14 cellular contexts compared by ENCODE assay signal in the genomic region with DNA sequence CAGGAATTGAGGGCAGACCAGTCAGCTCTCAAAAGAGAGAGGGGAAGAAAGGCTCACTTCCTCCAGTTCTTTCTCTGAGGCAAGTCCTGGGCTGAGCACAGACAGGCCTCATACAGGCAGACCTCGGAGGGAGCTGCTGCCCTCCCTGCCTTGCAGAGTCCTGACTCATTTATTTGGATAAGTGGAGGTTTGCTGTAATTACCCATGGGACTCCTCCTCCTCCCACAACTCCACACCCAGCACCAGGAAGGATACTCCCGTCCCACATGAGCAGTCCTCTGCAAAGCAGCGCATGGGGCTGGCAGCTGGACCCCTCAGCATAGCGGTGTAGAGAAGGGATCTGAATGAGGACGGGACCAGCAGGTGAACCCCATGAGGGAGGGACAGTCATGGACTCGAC. TPM values are rescaled to one million over a fixed set of nuclear protein-coding genes. Genes with fewer than 3 reads are reported as not detected.
DNase-seq lines count a peak whose midpoint lies in the region; TF ChIP-seq lines count a peak whose summit lies in the region.
"Had no signal": no experiment of that assay in that cellular context is flagged by ENCODE, and none has a peak within 500 bp of the region (broad histone marks: within the 10 kb centered on the region; RNA-seq: fewer than 3 reads in every experiment).

No MANE protein-coding gene starts in this region.

- POLR2A ChIA-PET in Caco-2 (lab: Charles Lee), result no interaction called here

- CTCF ChIA-PET in mammary epithelial cell (lab: Charles Lee; ENCODE audit: low non-redundant PET) (interaction anchor here (0.6 kb wide), 1 partner anchor 16 kb away, joined by 7 read pairs; no protein-coding TSS in a partner anchor), Caco-2 (lab: Charles Lee) (no interaction called here)

- H3K79me2 ChIP-seq in ACC112 (ENCODE audit: control insufficient read depth, insufficient read depth, low read length, unreplicated experiment) (no peaks in the 10 kb centered on the region), mammary epithelial cell (ENCODE audit: insufficient read depth, low read length) (no peaks in the 10 kb centered on the region)

- DNase-seq in HS-5 (ENCODE audit: low read depth), result peak; percentile 53
- DNase-seq in mammary epithelial cell, result peak; percentile 60
- peak; percentile 30 for DNase-seq in left kidney (ENCODE audit: low read depth, low spot score)
- no peak for DNase-seq in middle frontal gyrus (ENCODE audit: extremely low spot score, low spot score)
- DNase-seq in COLO668 (lab: John Stamatoyannopoulos, UW; ENCODE audit: unreplicated experiment), result no peak
- DNase-seq in Caco-2, result no peak
- DNase-seq in 8988T, result no peak
- DNase-seq: CD4-positive, alpha-beta memory T cell; head of caudate nucleus; NCI-H2081 treated with DMSO at 0.1 percent for 48 hours; retina; stimulated activated naive CD4-positive, alpha-beta T cell treated with Interleukin-2 at 50 U/mL for 16 hours; T-helper 1 cell had no signal

- intact Hi-C loops in mammary epithelial cell (cut with micrococcal nuclease), result no loop called here
- intact Hi-C loops in Caco-2 (cut with micrococcal nuclease; ENCODE audit: unreplicated experiment), result no loop called here

- TF ChIP-seq CTCF in mammary epithelial cell (conservative IDR thresholded peaks at IDR 0.05 in 1 of 2, IDR thresholded peaks at IDR 0.05 in 1 of 2; ENCODE audit: extremely low read depth in 1 of 2, insufficient read depth in 1 of 2, low read depth in 1 of 2, low read length in 2 of 2) (no peak), Caco-2 (IDR thresholded peaks at IDR 0.05; ENCODE audit: insufficient read depth in 1 of 2, low read depth in 1 of 2, low read length in 1 of 2, severe bottlenecking in 1 of 2, unreplicated experiment in 1 of 2) (no peak)

- H3K4me3 ChIP-seq in ACC112 (ENCODE audit: low read depth, low read length) (peak overlapping the region; percentile 16; the same call in 1 of the 2 replicates), mammary epithelial cell (replicated peaks in 1 of 3; ENCODE audit: insufficient read depth in 1 of 3, low read depth in 2 of 3, low read length in 3 of 3) (no peak overlapping the region), Caco-2 (ENCODE audit: low read depth, low read length) (no peak overlapping the region)

- no peaks in the 10 kb centered on the region for H4K20me1 ChIP-seq in mammary epithelial cell (ENCODE audit: insufficient read depth, low read length)

- H3K27me3 ChIP-seq in ACC112 (ENCODE audit: insufficient read depth, low read length), result peaks cover 11% of the 10 kb centered on the region
- no peaks in the 10 kb centered on the region for H3K27me3 ChIP-seq in mammary epithelial cell (ENCODE audit: insufficient read depth, low read length)
- no peaks in the 10 kb centered on the region; the same call in 1 of the 2 replicates for H3K27me3 ChIP-seq in Caco-2 (replicated peaks; ENCODE audit: control insufficient read depth, insufficient read depth, low read length)

- no peak overlapping the region for H3K27ac Mint-ChIP-seq in Caco-2 (ENCODE audit: unreplicated experiment)
- H3K27ac Mint-ChIP-seq: CD4-positive, alpha-beta memory T cell had no signal

- H3K27ac ChIP-seq in ACC112 (ENCODE audit: low read depth, low read length) (peak overlapping the region; percentile 58; the same call in 1 of the 2 replicates), mammary epithelial cell (ENCODE audit: insufficient read depth, low read depth, low read length) (no peak overlapping the region)

- H3K4me1 Mint-ChIP-seq in Caco-2 (ENCODE audit: low read depth, unreplicated experiment), result no peaks in the 10 kb centered on the region

- H3K36me3 ChIP-seq in ACC112 (ENCODE audit: insufficient read depth, low read length) (no peaks in the 10 kb centered on the region), mammary epithelial cell (ENCODE audit: insufficient read depth, low read length) (no peaks in the 10 kb centered on the region), Caco-2 (ENCODE audit: control insufficient read depth, insufficient read depth, low read length) (no peaks in the 10 kb centered on the region)

- H3K4me1 ChIP-seq in ACC112 (ENCODE audit: control insufficient read depth, insufficient read depth, low read length, unreplicated experiment), result peaks cover 19% of the 10 kb centered on the region
- peaks cover 6% of the 10 kb centered on the region for H3K4me1 ChIP-seq in mammary epithelial cell (ENCODE audit: insufficient read depth, low read length)
- no peaks in the 10 kb centered on the region for H3K4me1 ChIP-seq in Caco-2

- H3K36me3 Mint-ChIP-seq in Caco-2 (ENCODE audit: insufficient read depth, unreplicated experiment), result no peaks in the 10 kb centered on the region
- H3K36me3 Mint-ChIP-seq: CD4-positive, alpha-beta memory T cell had no signal

- in situ Hi-C loops in mammary epithelial cell (cut with MboI; ENCODE audit: low sequenced_read_pairs in 2 of 2), result loop anchor here in 1 of 2 donors (25.0 kb wide), 1 partner anchor 292 kb away; no protein-coding TSS in a partner anchor

- H3K4me3 Mint-ChIP-seq in Caco-2 (ENCODE audit: unreplicated experiment), result no peak overlapping the region
- H3K4me3 Mint-ChIP-seq: CD4-positive, alpha-beta memory T cell had no signal

- no peaks in the 10 kb centered on the region for H3K9me3 ChIP-seq in mammary epithelial cell (replicated peaks; ENCODE audit: insufficient read depth, low read length)
- H3K9me3 ChIP-seq in Caco-2, result no peaks in the 10 kb centered on the region

- 67% methylated on average over 3 of the region's 6 CpGs for WGBS in mammary epithelial cell (ENCODE audit: low coverage, missing lambda C conversion rate)

- no peak overlapping the region for H3K4me2 ChIP-seq in mammary epithelial cell (ENCODE audit: insufficient read depth, low read depth, low read length)

- no peaks in the 10 kb centered on the region for H3K9me3 Mint-ChIP-seq in Caco-2 (ENCODE audit: unreplicated experiment)

- no TSS peak for BruUV-seq in mammary epithelial cell (replicated peaks; lab: Mats Ljungman, UMichigan)
- no TSS peak for BruUV-seq in Caco-2 (replicated peaks; lab: Mats Ljungman, UMichigan)

- no peak overlapping the region for H3K9ac ChIP-seq in mammary epithelial cell (ENCODE audit: insufficient read depth, low read length)

- peak overlapping the region; percentile 74 for H2AFZ ChIP-seq in ACC112 (ENCODE audit: low read length, unreplicated experiment)
- H2AFZ ChIP-seq in mammary epithelial cell (ENCODE audit: low read depth, low read length), result peak overlapping the region; percentile 68

- dilution Hi-C loops in mammary epithelial cell (cut with HindIII; ENCODE audit: low sequenced_read_pairs), result no loop called here

- peaks cover 2% of the 10 kb centered on the region for H3K27me3 Mint-ChIP-seq in Caco-2 (ENCODE audit: insufficient read depth, unreplicated experiment)
- H3K27me3 Mint-ChIP-seq: CD4-positive, alpha-beta memory T cell had no signal

RNA-seq across cellular contexts. Expression of a gene that starts 13.4 kb away (rescaled TPM):
- not detected for total RNA-seq in mammary epithelial cell
- not detected for polyA plus RNA-seq in mammary epithelial cell
- not detected for polyA minus RNA-seq in mammary epithelial cell
- not detected in 2 replicates for total RNA-seq in Caco-2 (2022)
- total RNA-seq: CD4-positive, alpha-beta memory T cell had no signal
- polyA plus RNA-seq: CD4-positive, alpha-beta memory T cell had no signal

Comparison
In these comparisons a context has a peak if more than half of its experiments do, and no peak if none do; other contexts are left out.
1. DNase-seq: peak in HS-5 (single experiment), mammary epithelial cell (single experiment) and left kidney (single experiment); none in middle frontal gyrus (single experiment), COLO668 (single experiment), Caco-2 (0 of 2) and 8988T (single experiment).